ENCODE assay signal across 12 cellular contexts in genomic region chr10:104680467-104681401, GRCh38. TPM values are rescaled to one million over a fixed set of nuclear protein-coding genes. Genes with fewer than 3 reads are reported as not detected.
A peak's percentile ranks its signal among the peaks of the same experiment; 100 is the strongest.
DNase-seq lines count a peak whose midpoint lies in the region; ATAC-seq and TF ChIP-seq lines count a peak whose summit lies in the region.
"Had no signal": no experiment of that assay in that cellular context is flagged by ENCODE, and none has a peak within 500 bp of the region (broad histone marks: within the 10 kb centered on the region; RNA-seq: fewer than 3 reads in every experiment).

No MANE protein-coding gene starts in this region.

- 20% methylated on average over 35 of the region's 35 CpGs for WGBS in right cardiac atrium

- H3K4me3 ChIP-seq in WERI-Rb-1 (ENCODE audit: low read depth, low read length) (peak overlapping the region; percentile 49), right cardiac atrium (ENCODE audit: low read length) (peak overlapping the region; percentile 8)
- H3K4me3 ChIP-seq: tibial artery had no signal

- intact Hi-C loops in right cardiac atrium (cut with DNase I) = no loop called here

- H3K9me3 ChIP-seq in WERI-Rb-1 (ENCODE audit: severe bottlenecking) = no peaks in the 10 kb centered on the region
- H3K9me3 ChIP-seq in right cardiac atrium (ENCODE audit: control insufficient read depth, low read length) = no peaks in the 10 kb centered on the region
- H3K9me3 ChIP-seq: tibial artery had no signal

- H3K4me1 ChIP-seq in right cardiac atrium (ENCODE audit: control insufficient read depth, insufficient read depth, low read length) = no peaks in the 10 kb centered on the region
- H3K4me1 ChIP-seq: tibial artery had no signal

- POLR2A ChIA-PET in GM10248 (lab: Yijun Ruan, JAX) = no interaction called here

- DNase-seq in DMS114 treated with DMSO at 0.1 percent for 48 hours (lab: John Stamatoyannopoulos, UW; ENCODE audit: unreplicated experiment) (peak; percentile 4), WERI-Rb-1 (peak; percentile 72), right cardiac atrium (peak in 1 of 3 donors; percentile 56), nucleus accumbens (lab: John Stamatoyannopoulos, UW) (peak in 51 of 56 donors; percentile 21 to 86 (median 61)), NCI-H1930 (lab: John Stamatoyannopoulos, UW) (no peak), GM10248 (ENCODE audit: extremely low spot score) (no peak)
- DNase-seq: activated CD4-positive, alpha-beta T cell treated with anti-CD3 and anti-CD28 coated beads, Interleukin-2, amount 10 ng/mL, durations not matched to agents 24 days and 14 days; NCI-H524; tibial artery had no signal

- no peaks in the 10 kb centered on the region for H3K27me3 ChIP-seq in WERI-Rb-1 (ENCODE audit: insufficient read depth, low read depth, severe bottlenecking)
- no peaks in the 10 kb centered on the region for H3K27me3 ChIP-seq in right cardiac atrium (ENCODE audit: control insufficient read depth, insufficient read depth)

- TF ChIP-seq CTCF in WERI-Rb-1 (IDR thresholded peaks at IDR 0.05; ENCODE audit: low read depth, low read length) = no peak
- no peak for TF ChIP-seq CTCF in GM10248 (IDR thresholded peaks at IDR 0.05; ENCODE audit: control extremely low read depth, extremely low read depth, low read depth, missing control alignments)

- ATAC-seq in right cardiac atrium = peak in 1 of 2 donors; percentile 36
- ATAC-seq in GM18511 (IDR thresholded peaks at IDR 0.05; ENCODE audit: unreplicated experiment) = no peak
- no peak for ATAC-seq in HG03354 (IDR thresholded peaks at IDR 0.05; ENCODE audit: poor library complexity, severe bottlenecking, unreplicated experiment)

- no peaks in the 10 kb centered on the region for H3K36me3 ChIP-seq in WERI-Rb-1
- H3K36me3 ChIP-seq: tibial artery had no signal

- H3K27ac ChIP-seq in WERI-Rb-1 (peak overlapping the region; percentile 2), right cardiac atrium (ENCODE audit: low read length) (no peak overlapping the region)
- H3K27ac ChIP-seq: tibial artery had no signal

- CTCF ChIA-PET in GM10248 (lab: Yijun Ruan, JAX) = interaction anchor here (1.3 kb wide), 1 partner anchor 18 kb away, joined by 4 read pairs; no protein-coding TSS in a partner anchor

RNA-seq across cellular contexts. Expression of gene SORCS3, which starts 39.6 kb away (rescaled TPM):
- under 1 TPM in 2 of 4 donors, not detected in 2; 0.03 to 0.11 TPM for total RNA-seq in right cardiac atrium
- 0.07 TPM for polyA plus RNA-seq in right cardiac atrium
- total RNA-seq: activated CD4-positive, alpha-beta T cell treated with anti-CD3 and anti-CD28 coated beads, Interleukin-2, amount 10 ng/mL, durations not matched to agents 24 days and 14 days had no signal
- polyA plus RNA-seq: CD14-positive monocyte had no signal

Comparison
In these comparisons a context has a peak if more than half of its experiments do, and no peak if none do; other contexts are left out.
1. DNase-seq: peak in DMS114 treated with DMSO at 0.1 percent for 48 hours (single experiment), WERI-Rb-1 (single experiment) and nucleus accumbens (51 of 56); none in NCI-H1930 (0 of 2) and GM10248 (single experiment).